8 cellular contexts compared by ENCODE assay signal in the genomic region with DNA sequence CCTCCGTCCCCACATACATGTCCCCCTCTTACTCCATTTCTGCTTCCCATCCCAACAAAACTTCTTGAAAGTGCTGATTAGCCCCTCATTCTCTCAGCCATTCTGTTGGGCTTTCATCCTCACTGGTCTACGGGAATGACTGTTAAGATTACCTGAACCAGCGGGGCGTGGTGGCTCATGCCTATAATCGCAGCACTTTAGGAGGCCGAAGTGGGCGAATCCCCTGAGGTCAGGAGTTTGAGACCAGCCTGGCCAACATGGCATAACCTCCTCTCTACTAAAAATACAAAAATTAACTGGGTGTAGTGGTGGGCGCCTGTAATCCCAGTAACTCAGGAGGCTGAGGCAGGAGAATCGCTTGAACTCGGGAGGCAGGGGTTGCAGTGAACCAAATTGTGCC. TPM values are rescaled to one million over a fixed set of nuclear protein-coding genes. Genes with fewer than 3 reads are reported as not detected.
DNase-seq lines count a peak whose midpoint lies in the region; ATAC-seq and TF ChIP-seq lines count a peak whose summit lies in the region.
"Not testable (repeated sequence)": the region's sequence is repeated elsewhere in the genome, so short reads cannot be mapped to it uniquely, and the experiment has no call there.

No MANE protein-coding gene starts in this region.

- H3K27ac Mint-ChIP-seq in CD14-positive monocyte, result peak overlapping the region in 4 of 7 donors; percentile 19 to 84 (median 74)
- peak overlapping the region; percentile 60 for H3K27ac Mint-ChIP-seq in activated CD8-positive, alpha-beta T cell treated with anti-CD3 and anti-CD28 coated beads for 36 hours
- peak overlapping the region; percentile 78 for H3K27ac Mint-ChIP-seq in activated naive CD8-positive, alpha-beta T cell treated with anti-CD3 and anti-CD28 coated beads for 36 hours
- H3K27ac Mint-ChIP-seq in endothelial cell (ENCODE audit: unreplicated experiment), result peak overlapping the region; percentile 38
- H3K27ac Mint-ChIP-seq in nephron, result peak overlapping the region in 2 of 3 experiments; percentile 59 to 62
- H3K27ac Mint-ChIP-seq in stimulated activated naive CD8-positive, alpha-beta T cell treated with anti-CD3 and anti-CD28 coated beads, Interleukin-15, Interleukin-2, amounts not matched to agents 100 ng/mL and 50 ng/mL, for 24 hours, result peak overlapping the region; percentile 90

- ATAC-seq in activated CD8-positive, alpha-beta T cell treated with anti-CD3 and anti-CD28 coated beads for 36 hours, result not testable (repeated sequence)

- not testable (repeated sequence) for H3K4me3 ChIP-seq in HEK293 (ENCODE audit: low read depth, low read length); SK-N-SH (ENCODE audit: low read depth in 2 of 2, low read length in 1 of 2)

- intact Hi-C loops in CD14-positive monocyte (cut with micrococcal nuclease), result loop anchor here in 1 of 2 donors (5.0 kb wide), 1 partner anchor 39 kb away; a partner anchor contains a TSS
- intact Hi-C loops in activated CD8-positive, alpha-beta T cell treated with anti-CD3 and anti-CD28 coated beads for 36 hours (cut with micrococcal nuclease), result not testable (repeated sequence)

- not testable (repeated sequence) for H3K9me3 ChIP-seq in HEK293 (ENCODE audit: control insufficient read depth, insufficient read depth, low read depth, low read length); SK-N-SH

- not testable (repeated sequence) for TF ChIP-seq RAD21 in SK-N-SH (IDR thresholded peaks at IDR 0.05; ENCODE audit: low read length)

- peaks cover 41% of the 10 kb centered on the region for H3K4me1 Mint-ChIP-seq in CD14-positive monocyte
- peaks cover 45% of the 10 kb centered on the region for H3K4me1 Mint-ChIP-seq in activated CD8-positive, alpha-beta T cell treated with anti-CD3 and anti-CD28 coated beads for 36 hours (ENCODE audit: low read depth)
- peaks cover 37% of the 10 kb centered on the region for H3K4me1 Mint-ChIP-seq in activated naive CD8-positive, alpha-beta T cell treated with anti-CD3 and anti-CD28 coated beads for 36 hours
- peaks cover 18% of the 10 kb centered on the region for H3K4me1 Mint-ChIP-seq in endothelial cell (ENCODE audit: unreplicated experiment)
- peaks cover 39% of the 10 kb centered on the region for H3K4me1 Mint-ChIP-seq in nephron
- peaks cover 59% of the 10 kb centered on the region for H3K4me1 Mint-ChIP-seq in stimulated activated naive CD8-positive, alpha-beta T cell treated with anti-CD3 and anti-CD28 coated beads, Interleukin-15, Interleukin-2, amounts not matched to agents 100 ng/mL and 50 ng/mL, for 24 hours (ENCODE audit: low read depth)

- H2AFZ ChIP-seq in SK-N-SH (ENCODE audit: low read depth), result not testable (repeated sequence)

- not testable (repeated sequence) for H3K36me3 ChIP-seq in HEK293 (ENCODE audit: control insufficient read depth in 2 of 2, insufficient read depth in 1 of 2, low read length in 2 of 2)
- peaks cover 0 to 19% of the 10 kb centered on the region in 2 experiments for H3K36me3 ChIP-seq in SK-N-SH (replicated peaks in 1 of 2; ENCODE audit: control insufficient read depth in 1 of 2, insufficient read depth in 2 of 2, low read length in 1 of 2)

- H4K20me1 ChIP-seq in SK-N-SH (ENCODE audit: insufficient read depth), result peaks cover 31% of the 10 kb centered on the region

- not testable (repeated sequence) for H3K27me3 ChIP-seq in SK-N-SH (ENCODE audit: insufficient read depth)

- peaks cover 11 to 19% of the 10 kb centered on the region in 2 donors for H3K36me3 Mint-ChIP-seq in CD14-positive monocyte
- H3K36me3 Mint-ChIP-seq in activated CD8-positive, alpha-beta T cell treated with anti-CD3 and anti-CD28 coated beads for 36 hours (ENCODE audit: low read depth), result peaks cover 30% of the 10 kb centered on the region
- H3K36me3 Mint-ChIP-seq in activated naive CD8-positive, alpha-beta T cell treated with anti-CD3 and anti-CD28 coated beads for 36 hours, result peaks cover 29% of the 10 kb centered on the region
- not testable (repeated sequence) for H3K36me3 Mint-ChIP-seq in endothelial cell (ENCODE audit: low read depth, unreplicated experiment); nephron (ENCODE audit: low read depth)
- H3K36me3 Mint-ChIP-seq in stimulated activated naive CD8-positive, alpha-beta T cell treated with anti-CD3 and anti-CD28 coated beads, Interleukin-15, Interleukin-2, amounts not matched to agents 100 ng/mL and 50 ng/mL, for 24 hours (ENCODE audit: low read depth), result peaks cover 37% of the 10 kb centered on the region

- not testable (repeated sequence) for H3K9me3 Mint-ChIP-seq in CD14-positive monocyte; activated CD8-positive, alpha-beta T cell treated with anti-CD3 and anti-CD28 coated beads for 36 hours; activated naive CD8-positive, alpha-beta T cell treated with anti-CD3 and anti-CD28 coated beads for 36 hours; endothelial cell (ENCODE audit: unreplicated experiment); nephron; stimulated activated naive CD8-positive, alpha-beta T cell treated with anti-CD3 and anti-CD28 coated beads, Interleukin-15, Interleukin-2, amounts not matched to agents 100 ng/mL and 50 ng/mL, for 24 hours

- CTCF ChIA-PET in HEK293 (lab: Yijun Ruan, JAX); SK-N-SH (lab: Yijun Ruan, JAX): not testable (repeated sequence)
- CTCF ChIA-PET in activated CD8-positive, alpha-beta T cell treated with anti-CD3 and anti-CD28 coated beads for 36 hours (lab: Charles Lee), result interaction anchor here (1.2 kb wide), 1 partner anchor 41 kb away, joined by 3 read pairs; a partner anchor contains a TSS

- peaks cover 88% of the 10 kb centered on the region for H3K79me2 ChIP-seq in SK-N-SH (ENCODE audit: insufficient read depth)

- H3K27me3 Mint-ChIP-seq in CD14-positive monocyte (ENCODE audit: low read depth in 3 of 3); activated CD8-positive, alpha-beta T cell treated with anti-CD3 and anti-CD28 coated beads for 36 hours; activated naive CD8-positive, alpha-beta T cell treated with anti-CD3 and anti-CD28 coated beads for 36 hours; endothelial cell (ENCODE audit: unreplicated experiment); nephron (ENCODE audit: low read depth); stimulated activated naive CD8-positive, alpha-beta T cell treated with anti-CD3 and anti-CD28 coated beads, Interleukin-15, Interleukin-2, amounts not matched to agents 100 ng/mL and 50 ng/mL, for 24 hours: not testable (repeated sequence)

- POLR2A ChIA-PET in HEK293 (lab: Yijun Ruan, JAX); SK-N-SH (lab: Yijun Ruan, JAX); activated CD8-positive, alpha-beta T cell treated with anti-CD3 and anti-CD28 coated beads for 36 hours (lab: Charles Lee): not testable (repeated sequence)

- not testable (repeated sequence) for H3K9ac ChIP-seq in SK-N-SH

- not testable (repeated sequence) for DNase-seq in CD14-positive monocyte (ENCODE audit: low spot score); SK-N-SH; activated CD8-positive, alpha-beta T cell treated with anti-CD3 and anti-CD28 coated beads for 36 hours; activated naive CD8-positive, alpha-beta T cell treated with anti-CD3 and anti-CD28 coated beads for 36 hours; endothelial cell (ENCODE audit: low spot score)

- not testable (repeated sequence) for TF ChIP-seq CTCF in CD14-positive monocyte (IDR thresholded peaks at IDR 0.05); HEK293 (tag by site-specific recombination; IDR thresholded peaks at IDR 0.05); SK-N-SH (IDR thresholded peaks at IDR 0.05); activated CD8-positive, alpha-beta T cell treated with anti-CD3 and anti-CD28 coated beads for 36 hours (IDR thresholded peaks at IDR 0.05); endothelial cell (IDR thresholded peaks at IDR 0.05; ENCODE audit: unreplicated experiment); nephron (IDR thresholded peaks at IDR 0.05; ENCODE audit: unreplicated experiment in 3 of 3)

- H3K4me2 ChIP-seq in SK-N-SH, result peak overlapping the region; percentile 85

- not testable (repeated sequence) for H3K4me1 ChIP-seq in HEK293 (ENCODE audit: control insufficient read depth, insufficient read depth, low read length)
- H3K4me1 ChIP-seq in SK-N-SH (ENCODE audit: control insufficient read depth in 1 of 2, insufficient read depth in 2 of 2, low read depth in 1 of 2, low read length in 1 of 2), result peaks cover 13 to 21% of the 10 kb centered on the region in 2 experiments; a peak in 2 of 4 replicates

- not testable (repeated sequence) for TF ChIP-seq EP300 in SK-N-SH (IDR thresholded peaks at IDR 0.05; ENCODE audit: borderline replicate concordance in 1 of 2, low read depth in 1 of 2, low read length in 1 of 2)

- not testable (repeated sequence) for H3K27ac ChIP-seq in HEK293 (ENCODE audit: extremely low read depth, low read depth, low read length); SK-N-SH (ENCODE audit: low read depth in 2 of 2, low read length in 1 of 2)

- H3F3A ChIP-seq in SK-N-SH (replicated peaks; ENCODE audit: insufficient read depth), result peaks cover 11% of the 10 kb centered on the region

- 98% methylated on average over 10 of the region's 10 CpGs for WGBS in SK-N-SH (ENCODE audit: low lambda C conversion rate)

- not testable (repeated sequence) for H3K4me3 Mint-ChIP-seq in CD14-positive monocyte
- peak overlapping the region; percentile 99 for H3K4me3 Mint-ChIP-seq in activated CD8-positive, alpha-beta T cell treated with anti-CD3 and anti-CD28 coated beads for 36 hours
- peak overlapping the region; percentile 100 for H3K4me3 Mint-ChIP-seq in activated naive CD8-positive, alpha-beta T cell treated with anti-CD3 and anti-CD28 coated beads for 36 hours
- H3K4me3 Mint-ChIP-seq in endothelial cell (ENCODE audit: unreplicated experiment) (peak overlapping the region; percentile 60), nephron (peak overlapping the region; percentile 73 to 86 (median 81))
- H3K4me3 Mint-ChIP-seq in stimulated activated naive CD8-positive, alpha-beta T cell treated with anti-CD3 and anti-CD28 coated beads, Interleukin-15, Interleukin-2, amounts not matched to agents 100 ng/mL and 50 ng/mL, for 24 hours, result peak overlapping the region; percentile 100

- not testable (repeated sequence) for H3K9me2 ChIP-seq in SK-N-SH

RNA-seq across cellular contexts. Expression of a gene that starts 2.0 kb away (rescaled TPM):
- polyA plus RNA-seq in CD14-positive monocyte (10 to 100 TPM; 14.0 to 15.5 TPM), SK-N-SH (2012; rRNA removed) (34.0 and 34.1 TPM in 2 replicates)
- 33.3 and 35.7 TPM in 2 replicates for polyA plus RNA-seq in SK-N-SH (2012; cell fraction: cytosol; rRNA removed)
- polyA plus RNA-seq in SK-N-SH (2012; cell fraction: nucleus; rRNA removed), result 40.7 and 57.5 TPM in 2 replicates
- total RNA-seq in activated CD8-positive, alpha-beta T cell treated with anti-CD3 and anti-CD28 coated beads for 36 hours, result 10 to 100 TPM; 25.5 to 25.9 TPM
- 10 to 100 TPM; 33.8 to 34.8 TPM for total RNA-seq in activated naive CD8-positive, alpha-beta T cell treated with anti-CD3 and anti-CD28 coated beads for 36 hours
- total RNA-seq in endothelial cell (ENCODE audit: unreplicated experiment), result 19.2 TPM

RNA-seq across cellular contexts. Expression of a gene that starts 41.1 kb away (rescaled TPM):
- polyA plus RNA-seq in CD14-positive monocyte (10 to 100 TPM; 29.7 to 35.9 TPM), SK-N-SH (2012; rRNA removed) (138 and 141 TPM in 2 replicates)
- 54.1 and 76.3 TPM in 2 replicates for polyA plus RNA-seq in SK-N-SH (2012; cell fraction: cytosol; rRNA removed)
- polyA plus RNA-seq in SK-N-SH (2012; cell fraction: nucleus; rRNA removed), result 426 and 428 TPM in 2 replicates
- total RNA-seq in activated CD8-positive, alpha-beta T cell treated with anti-CD3 and anti-CD28 coated beads for 36 hours, result 10 to 100 TPM; 15.5 to 19.4 TPM
- 10 to 100 TPM; 19.0 to 22.8 TPM for total RNA-seq in activated naive CD8-positive, alpha-beta T cell treated with anti-CD3 and anti-CD28 coated beads for 36 hours
- 48.3 TPM for total RNA-seq in endothelial cell (ENCODE audit: unreplicated experiment)

Comparison
In these comparisons a context has a peak if more than half of its experiments do, and no peak if none do; other contexts are left out.
1. H3K27ac Mint-ChIP-seq: peak in every context shown above with its lines; median percentile 90 in stimulated activated naive CD8-positive, alpha-beta T cell treated with anti-CD3 and anti-CD28 coated beads, Interleukin-15, Interleukin-2, amounts not matched to agents 100 ng/mL and 50 ng/mL, for 24 hours; 78 in activated naive CD8-positive, alpha-beta T cell treated with anti-CD3 and anti-CD28 coated beads for 36 hours; 74 in CD14-positive monocyte; 60 in nephron; 60 in activated CD8-positive, alpha-beta T cell treated with anti-CD3 and anti-CD28 coated beads for 36 hours; 38 in endothelial cell.